In the genomic region with DNA sequence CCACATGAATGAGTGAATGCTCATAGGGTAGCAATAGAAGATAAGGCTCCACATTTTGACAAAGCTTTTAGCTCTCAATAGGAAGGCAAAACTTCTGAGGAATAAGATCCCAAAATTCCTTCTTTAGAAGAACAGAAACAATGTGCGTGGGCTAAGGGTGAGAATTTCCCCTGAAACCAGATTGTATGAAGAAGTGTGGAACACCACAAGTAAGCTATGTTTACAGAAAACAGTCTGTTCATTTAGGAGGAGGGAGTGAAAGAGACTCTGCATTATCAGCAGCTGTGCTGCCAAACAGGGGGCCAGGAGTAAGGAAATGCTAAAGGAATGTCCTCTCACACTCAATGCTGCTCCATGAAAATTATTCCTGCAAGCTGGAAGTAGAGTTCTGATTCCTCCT, we compare ENCODE assay signal across 27 cellular contexts.
DNase-seq lines count a peak whose midpoint lies in the region; ATAC-seq and TF ChIP-seq lines count a peak whose summit lies in the region.
"Had no signal": no experiment of that assay in that cellular context is flagged by ENCODE, and none has a peak within 500 bp of the region (broad histone marks: within the 10 kb centered on the region; RNA-seq: fewer than 3 reads in every experiment).

No MANE protein-coding gene starts in this region.

- no peaks in the 10 kb centered on the region for H3K9me3 ChIP-seq in DND-41 (ENCODE audit: insufficient read depth, low read length, severe bottlenecking)
- H3K9me3 ChIP-seq in neural progenitor cell (ENCODE audit: low read depth): no peaks in the 10 kb centered on the region
- H3K9me3 ChIP-seq: A549 had no signal

- H4K20me1 ChIP-seq in DND-41 (ENCODE audit: insufficient read depth, low read length) (no peaks in the 10 kb centered on the region), neural progenitor cell (ENCODE audit: low read depth) (no peaks in the 10 kb centered on the region)

- no peaks in the 10 kb centered on the region for H3K4me1 Mint-ChIP-seq in neural progenitor cell
- H3K4me1 Mint-ChIP-seq: activated naive CD8-positive, alpha-beta T cell treated with anti-CD3 and anti-CD28 coated beads, Interleukin-2, amount 10 ng/mL, durations not matched to agents 7 days and 5 days; CD4-positive, alpha-beta memory T cell; memory B cell had no signal

- peak overlapping the region; percentile 10 for H2AFZ ChIP-seq in DND-41 (ENCODE audit: low read depth, low read length)
- H2AFZ ChIP-seq in neural progenitor cell (replicated peaks): peak overlapping the region; percentile 90

- no peak overlapping the region for H3K9ac ChIP-seq in DND-41 (ENCODE audit: low read depth, low read length)
- H3K9ac ChIP-seq in neural progenitor cell: no peak overlapping the region

- H3K27me3 ChIP-seq in DND-41 (ENCODE audit: insufficient read depth, low read length, poor library complexity): no peaks in the 10 kb centered on the region
- no peaks in the 10 kb centered on the region for H3K27me3 ChIP-seq in neural progenitor cell

- H3K27ac Mint-ChIP-seq in neural progenitor cell: no peak overlapping the region
- H3K27ac Mint-ChIP-seq: activated naive CD8-positive, alpha-beta T cell treated with anti-CD3 and anti-CD28 coated beads, Interleukin-2, amount 10 ng/mL, durations not matched to agents 7 days and 5 days; brain; CD4-positive, alpha-beta memory T cell; memory B cell had no signal

- H3K36me3 ChIP-seq in DND-41 (ENCODE audit: insufficient read depth, low read length): no peaks in the 10 kb centered on the region
- H3K36me3 ChIP-seq in neural progenitor cell: no peaks in the 10 kb centered on the region

- H3K4me1 ChIP-seq in DND-41 (ENCODE audit: insufficient read depth, low read length): peaks cover 6% of the 10 kb centered on the region
- H3K4me1 ChIP-seq in neural progenitor cell: peaks cover 7% of the 10 kb centered on the region
- H3K4me1 ChIP-seq: A549 had no signal

- DNase-seq in DND-41 (no peak), NCI-H69 (lab: John Stamatoyannopoulos, UW) (peak; percentile 12), fibroblast of pulmonary artery (ENCODE audit: low read depth) (peak; percentile 42), neural progenitor cell (ENCODE audit: low spot score) (peak; percentile 6), NCI-H146 (lab: John Stamatoyannopoulos, UW) (no peak)
- DNase-seq in effector CD4-positive, alpha-beta T cell: no peak
- no peak for DNase-seq in activated CD4-positive, alpha-beta T cell treated with anti-CD3 and anti-CD28 coated beads, Interleukin-2, amount 50 U/mL, for 4 hours
- DNase-seq: activated CD4-positive, alpha-beta T cell treated with anti-CD3 and anti-CD28 coated beads for 1 hour; activated effector memory CD4-positive, alpha-beta T cell treated with anti-CD3 and anti-CD28 coated beads, Interleukin-2, amount 50 U/mL, for 16 hours; activated naive CD8-positive, alpha-beta T cell treated with anti-CD3 and anti-CD28 coated beads, Interleukin-2, amount 10 ng/mL, durations not matched to agents 7 days and 5 days; activated T-cell treated with anti-CD3 and anti-CD28 coated beads, Interleukin-2, amount 50 U/mL, for 1 hour; AML-193; CD4-positive, alpha-beta memory T cell; H7; head of caudate nucleus; IMR-90; left colon; NCI-H2081 treated with DMSO at 0.1 percent for 48 hours; NCI-H446; retina; RPMI8226; stimulated activated CD4-positive, alpha-beta T cell treated with anti-CD3 and anti-CD28 coated beads, Interleukin-2, amount 100 ng/mL, for 24 hours had no signal

- H3K36me3 Mint-ChIP-seq in neural progenitor cell: no peaks in the 10 kb centered on the region
- H3K36me3 Mint-ChIP-seq: activated naive CD8-positive, alpha-beta T cell treated with anti-CD3 and anti-CD28 coated beads, Interleukin-2, amount 10 ng/mL, durations not matched to agents 7 days and 5 days; brain; CD4-positive, alpha-beta memory T cell; memory B cell had no signal

- no peaks in the 10 kb centered on the region for H3K9me3 Mint-ChIP-seq in neural progenitor cell
- H3K9me3 Mint-ChIP-seq: activated naive CD8-positive, alpha-beta T cell treated with anti-CD3 and anti-CD28 coated beads, Interleukin-2, amount 10 ng/mL, durations not matched to agents 7 days and 5 days had no signal

- TF ChIP-seq CTCF in DND-41 (IDR thresholded peaks at IDR 0.05; ENCODE audit: borderline replicate concordance, extremely low read depth, low read length, poor library complexity, severe bottlenecking) (no peak), fibroblast of pulmonary artery (IDR thresholded peaks at IDR 0.05; ENCODE audit: low read length, missing control alignments) (no peak), neural progenitor cell (IDR thresholded peaks at IDR 0.05) (no peak)

- H3K4me2 ChIP-seq in DND-41 (ENCODE audit: insufficient read depth, low read length) (no peak overlapping the region), neural progenitor cell (no peak overlapping the region)
- H3K4me2 ChIP-seq: A549 had no signal

- H3K4me3 ChIP-seq in DND-41 (ENCODE audit: low read depth in 1 of 2, low read length in 2 of 2) (no peak overlapping the region), fibroblast of pulmonary artery (replicated peaks; ENCODE audit: low read depth, low read length) (no peak overlapping the region), neural progenitor cell (no peak overlapping the region)
- H3K4me3 ChIP-seq: A549 had no signal

- H3K27me3 Mint-ChIP-seq in neural progenitor cell (ENCODE audit: insufficient read depth, low read depth): no peaks in the 10 kb centered on the region
- H3K27me3 Mint-ChIP-seq: activated naive CD8-positive, alpha-beta T cell treated with anti-CD3 and anti-CD28 coated beads, Interleukin-2, amount 10 ng/mL, durations not matched to agents 7 days and 5 days; brain; CD4-positive, alpha-beta memory T cell; memory B cell had no signal

- H3K79me2 ChIP-seq in DND-41 (ENCODE audit: insufficient read depth, low read length): no peaks in the 10 kb centered on the region
- no peaks in the 10 kb centered on the region for H3K79me2 ChIP-seq in neural progenitor cell (ENCODE audit: low read depth)

- no peaks in the 10 kb centered on the region for H3F3A ChIP-seq in neural progenitor cell (ENCODE audit: low read depth)

- H3K27ac ChIP-seq in DND-41 (ENCODE audit: low read length) (no peak overlapping the region), neural progenitor cell (no peak overlapping the region)
- H3K27ac ChIP-seq: A549, epithelial cell of prostate had no signal

- ATAC-seq in DND-41 (ENCODE audit: insufficient read depth, low read depth) (no peak), HG02970 (IDR thresholded peaks at IDR 0.05; ENCODE audit: low FRiP score, unreplicated experiment) (no peak)
- ATAC-seq: A549, left colon had no signal

- H3K4me3 Mint-ChIP-seq in neural progenitor cell: no peak overlapping the region
- H3K4me3 Mint-ChIP-seq: activated naive CD8-positive, alpha-beta T cell treated with anti-CD3 and anti-CD28 coated beads, Interleukin-2, amount 10 ng/mL, durations not matched to agents 7 days and 5 days; brain; CD4-positive, alpha-beta memory T cell; memory B cell had no signal

Comparison
In these comparisons a context has a peak if more than half of its experiments do, and no peak if none do; other contexts are left out.
1. DNase-seq: peak in NCI-H69 (single experiment), fibroblast of pulmonary artery (single experiment) and neural progenitor cell (single experiment); none in DND-41 (single experiment), effector CD4-positive, alpha-beta T cell (single experiment), NCI-H146 (single experiment) and activated CD4-positive, alpha-beta T cell treated with anti-CD3 and anti-CD28 coated beads, Interleukin-2, amount 50 U/mL, for 4 hours (0 of 2).